8 cellular contexts compared by ENCODE assay signal in genomic region chr2:74379851-74380789, GRCh38. TPM values are rescaled to one million over a fixed set of nuclear protein-coding genes. Genes with fewer than 3 reads are reported as not detected.
DNase-seq lines count a peak whose midpoint lies in the region; ATAC-seq, FAIRE-seq and TF ChIP-seq lines count a peak whose summit lies in the region.

Gene DCTN1 (minus strand): TSS chr2:74380311. CDS start chr2:74380037, 274 bp downstream.

- peak within 1 kb of the TSS; percentile 80 for H3K9ac ChIP-seq in astrocyte (ENCODE audit: low read length)

- ATAC-seq in activated CD4-positive, CD25-positive, alpha-beta regulatory T cell treated with anti-CD3 and anti-CD28 coated beads, Interleukin-2, amount 50 U/mL, for 24 hours, result peak; percentile 44 to 70
- ATAC-seq in left cardiac atrium (peak; percentile 84 to 88), GM19328 (IDR thresholded peaks at IDR 0.05; ENCODE audit: unreplicated experiment) (no peak)

- no peak for DNase-seq in activated CD4-positive, CD25-positive, alpha-beta regulatory T cell treated with anti-CD3 and anti-CD28 coated beads, Interleukin-2, amount 50 U/mL, for 72 hours
- DNase-seq in NCI-H226 (peak; percentile 24), astrocyte (ENCODE audit: low read depth) (peak; percentile 70), left cardiac atrium (peak; percentile 69), osteocyte (ENCODE audit: extremely low spot score, unreplicated experiment) (no peak), DMS153 treated with DMSO at 0.1 percent for 48 hours (lab: John Stamatoyannopoulos, UW; ENCODE audit: unreplicated experiment) (no peak)

- H3K27me3 Mint-ChIP-seq in astrocyte (ENCODE audit: low read depth, unreplicated experiment) (no peaks in the 10 kb centered on the region), osteocyte (ENCODE audit: unreplicated experiment) (no peaks in the 10 kb centered on the region)

- H3K4me3 Mint-ChIP-seq in astrocyte (ENCODE audit: unreplicated experiment) (peak within 1 kb of the TSS; percentile 87), osteocyte (ENCODE audit: unreplicated experiment) (peak within 1 kb of the TSS; percentile 73)

- H3K4me1 Mint-ChIP-seq in astrocyte (ENCODE audit: low read depth, unreplicated experiment) (peaks cover 22% of the 10 kb centered on the region), osteocyte (ENCODE audit: unreplicated experiment) (peaks cover 23% of the 10 kb centered on the region)

- H2AFZ ChIP-seq in astrocyte (ENCODE audit: low read depth, low read length), result no peak within 1 kb of the TSS

- H3K27ac Mint-ChIP-seq in astrocyte (ENCODE audit: unreplicated experiment), result peak within 1 kb of the TSS; percentile 88
- H3K27ac Mint-ChIP-seq in osteocyte (ENCODE audit: unreplicated experiment), result peak within 1 kb of the TSS; percentile 64

- peak within 1 kb of the TSS; percentile 90 for H3K4me2 ChIP-seq in astrocyte (ENCODE audit: low read length)

- H3K36me3 ChIP-seq in astrocyte (ENCODE audit: insufficient read depth, low read length), result peaks cover 9% of the 10 kb centered on the region

- H3K9me3 ChIP-seq in astrocyte (ENCODE audit: insufficient read depth, low read depth, low read length), result no peaks in the 10 kb centered on the region

- peaks cover 76% of the 10 kb centered on the region for H3K79me2 ChIP-seq in astrocyte (ENCODE audit: insufficient read depth, low read length)

- peaks cover 19% of the 10 kb centered on the region for H3K4me1 ChIP-seq in astrocyte (ENCODE audit: insufficient read depth, low read length)

- H4K20me1 ChIP-seq in astrocyte (ENCODE audit: insufficient read depth, low read length), result peaks cover 90% of the 10 kb centered on the region

- intact Hi-C loops in left cardiac atrium (cut with DNase I), result no loop called here

- no peak for FAIRE-seq in astrocyte (lab: Jason Lieb, UNC)

- H3K36me3 Mint-ChIP-seq in astrocyte (ENCODE audit: low read depth, unreplicated experiment), result peaks cover 22% of the 10 kb centered on the region
- H3K36me3 Mint-ChIP-seq in osteocyte (ENCODE audit: unreplicated experiment), result peaks cover 25% of the 10 kb centered on the region

- peak within 1 kb of the TSS; percentile 49 for H3K27ac ChIP-seq in astrocyte (ENCODE audit: low read depth, low read length)

- H3K9me3 Mint-ChIP-seq in astrocyte (ENCODE audit: unreplicated experiment) (no peaks in the 10 kb centered on the region), osteocyte (ENCODE audit: unreplicated experiment) (no peaks in the 10 kb centered on the region)

- no peak for TF ChIP-seq CTCF in astrocyte (IDR thresholded peaks at IDR 0.05; ENCODE audit: insufficient read depth, low read depth, low read length)
- no peak for TF ChIP-seq CTCF in osteocyte (IDR thresholded peaks at IDR 0.05)

- no peaks in the 10 kb centered on the region for H3K27me3 ChIP-seq in astrocyte (ENCODE audit: insufficient read depth, low read length)

- peak within 1 kb of the TSS; percentile 48 for H3K4me3 ChIP-seq in astrocyte (ENCODE audit: insufficient read depth, low read depth, low read length)

RNA-seq across cellular contexts. Expression of gene DCTN1, which starts in this region (rescaled TPM):
- total RNA-seq in astrocyte, result 206 and 215 TPM in 2 replicates
- 100 to 1,000 TPM; 106 to 118 TPM for total RNA-seq in left cardiac atrium
- total RNA-seq in osteocyte, result 182 and 186 TPM in 2 replicates

Comparison
In these comparisons a context has a peak if more than half of its experiments do, and no peak if none do; other contexts are left out.
1. DNase-seq: peak in NCI-H226 (single experiment), astrocyte (single experiment) and left cardiac atrium (single experiment); none in activated CD4-positive, CD25-positive, alpha-beta regulatory T cell treated with anti-CD3 and anti-CD28 coated beads, Interleukin-2, amount 50 U/mL, for 72 hours (single experiment), osteocyte (single experiment) and DMS153 treated with DMSO at 0.1 percent for 48 hours (single experiment).